Comparison of ENCODE assay signal across 13 cellular contexts in the genomic region with DNA sequence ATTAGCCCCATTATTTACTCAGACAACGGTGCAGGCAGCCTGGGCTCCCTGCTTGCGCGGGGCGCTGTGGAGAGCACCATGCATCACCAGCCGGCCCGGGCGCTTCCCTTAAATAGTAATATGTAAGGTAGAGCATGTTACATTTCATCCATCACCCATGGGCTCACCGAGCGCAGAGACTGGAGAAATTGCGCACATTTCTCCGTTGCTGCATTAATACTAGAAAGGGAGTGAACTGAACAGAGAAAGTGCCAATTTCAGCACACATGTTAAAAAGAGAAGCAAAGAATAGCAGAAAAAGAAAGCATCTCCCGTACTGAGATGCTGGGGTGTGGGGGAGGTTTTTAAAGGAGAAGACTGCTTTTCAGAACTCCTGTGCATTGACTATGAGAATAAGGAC.
DNase-seq lines count a peak whose midpoint lies in the region; ATAC-seq, FAIRE-seq and TF ChIP-seq lines count a peak whose summit lies in the region.
"Had no signal": no experiment of that assay in that cellular context is flagged by ENCODE, and none has a peak within 500 bp of the region (broad histone marks: within the 10 kb centered on the region; RNA-seq: fewer than 3 reads in every experiment).

No MANE protein-coding gene starts in this region.

- DNase-seq in G401 (ENCODE audit: low spot score) (peak; percentile 66), anterior cingulate cortex (lab: John Stamatoyannopoulos, UW) (peak in 42 of 58 donors; percentile 4 to 66 (median 32)), hypothalamus (lab: John Stamatoyannopoulos, UW) (peak in 37 of 51 donors; percentile 1 to 81 (median 24)), omental fat pad (ENCODE audit: low spot score) (no peak), ureter (ENCODE audit: low spot score) (no peak), NCI-H1092 (lab: John Stamatoyannopoulos, UW) (no peak), frontal cortex (ENCODE audit: low spot score in 2 of 2) (no peak), NCI-H2107 (lab: John Stamatoyannopoulos, UW) (no peak)
- DNase-seq: left colon; NCI-H526 treated with DMSO at 0.1 percent for 48 hours; Right ventricle myocardium superior; stimulated activated CD4-positive, alpha-beta T cell treated with anti-CD3 and anti-CD28 coated beads, Interleukin-1b, Interleukin-23, amount 100 ng/mL, for 48 hours had no signal

- in situ Hi-C loops in G401 (cut with HindIII; ENCODE audit: low sequenced_read_pairs), result no loop called here

- FAIRE-seq in frontal cortex (lab: Jason Lieb, UNC), result no peak
- FAIRE-seq: TTC549 had no signal

- peak; percentile 73 for ATAC-seq in omental fat pad (ENCODE audit: low FRiP score)
- ATAC-seq: left colon had no signal

- no peak for TF ChIP-seq CTCF in omental fat pad (IDR thresholded peaks at IDR 0.05)

Comparison
In these comparisons a context has a peak if more than half of its experiments do, and no peak if none do; other contexts are left out.
1. DNase-seq: peak in G401 (single experiment), anterior cingulate cortex (42 of 58) and hypothalamus (37 of 51); none in omental fat pad (single experiment), ureter (single experiment), NCI-H1092 (single experiment), frontal cortex (0 of 2) and NCI-H2107 (single experiment).